In the genomic region with DNA sequence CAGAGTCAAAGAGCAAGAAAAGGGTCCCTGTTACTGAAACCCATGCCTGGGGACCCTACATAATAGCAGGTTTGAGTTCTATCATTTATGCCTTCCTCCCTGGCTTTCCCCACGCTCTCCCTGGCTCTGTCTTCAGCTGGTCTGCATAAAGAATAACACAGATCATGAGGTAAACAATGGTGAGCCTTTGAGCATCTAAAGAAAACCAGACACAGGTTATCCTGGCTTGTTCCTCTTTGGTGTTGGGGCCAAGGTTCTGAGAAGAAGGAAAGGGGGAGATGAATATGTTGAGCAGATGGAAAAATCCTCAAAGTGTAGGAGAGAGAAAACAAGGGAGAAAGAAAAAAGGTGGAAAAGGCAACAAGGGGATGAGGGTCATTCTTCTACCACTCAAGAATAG, we compare ENCODE assay signal across 19 cellular contexts.
"Had no signal": no experiment of that assay in that cellular context is flagged by ENCODE, and none has a peak within 500 bp of the region (broad histone marks: within the 10 kb centered on the region; RNA-seq: fewer than 3 reads in every experiment).

No MANE protein-coding gene starts in this region.

- DNase-seq: activated CD4-positive, alpha-beta T cell treated with anti-CD3 and anti-CD28 coated beads, Interleukin-2, amount 10 ng/mL, durations not matched to agents 24 days and 14 days; activated CD4-positive, CD25-positive, alpha-beta regulatory T cell; activated CD8-positive, alpha-beta T cell treated with anti-CD3 and anti-CD28 coated beads for 36 hours; activated naive CD4-positive, alpha-beta T cell; activated naive CD8-positive, alpha-beta T cell treated with anti-CD3 and anti-CD28 coated beads for 36 hours; activated T-cell treated with anti-CD3 and anti-CD28 coated beads, Interleukin-2, amount 50 U/mL, for 1 hour; amniotic stem cell; body of pancreas; left cardiac atrium; lower lobe of right lung; natural killer cell; SK-N-SH; stimulated activated CD4-positive, alpha-beta T cell treated with anti-CD3 and anti-CD28 coated beads, Interleukin-12 subunit alpha, Interleukin-12 subunit beta, amount 100 ng/mL, for 4 hours; stimulated activated CD4-positive, alpha-beta T cell treated with anti-CD3 and anti-CD28 coated beads, Interleukin-2, amount 100 ng/mL, for 24 hours; stimulated activated naive CD8-positive, alpha-beta T cell treated with anti-CD3 and anti-CD28 coated beads, Interleukin-15, Interleukin-2, amounts not matched to agents 100 U/mL and 50 U/mL, for 24 hours; testis; upper lobe of left lung had no signal

- H3K4me3 ChIP-seq: body of pancreas, lower lobe of right lung, testis, upper lobe of left lung had no signal

- H3K27ac ChIP-seq: body of pancreas, lower lobe of right lung, parathyroid adenoma, testis, upper lobe of left lung had no signal

- H3K9me3 Mint-ChIP-seq: activated CD4-positive, alpha-beta T cell treated with anti-CD3 and anti-CD28 coated beads, Interleukin-2, amount 10 ng/mL, durations not matched to agents 24 days and 14 days; activated CD8-positive, alpha-beta T cell treated with anti-CD3 and anti-CD28 coated beads for 36 hours had no signal

- H3K4me3 Mint-ChIP-seq: activated CD4-positive, alpha-beta T cell treated with anti-CD3 and anti-CD28 coated beads, Interleukin-2, amount 10 ng/mL, durations not matched to agents 24 days and 14 days; activated CD8-positive, alpha-beta T cell treated with anti-CD3 and anti-CD28 coated beads for 36 hours; activated naive CD8-positive, alpha-beta T cell treated with anti-CD3 and anti-CD28 coated beads for 36 hours; activated T-helper 17 cell treated with anti-CD3 and anti-CD28 coated beads, Interleukin-2, amount 50 U/mL, for 72 hours; natural killer cell had no signal

- H3K36me3 ChIP-seq: lower lobe of right lung, upper lobe of left lung had no signal

- H3K27me3 ChIP-seq: body of pancreas, testis, upper lobe of left lung had no signal

- H3K9me3 ChIP-seq: body of pancreas, lower lobe of right lung, SK-N-SH, testis, upper lobe of left lung had no signal

- H3K4me1 ChIP-seq: parathyroid adenoma had no signal

- H3K27ac Mint-ChIP-seq: activated CD4-positive, alpha-beta T cell treated with anti-CD3 and anti-CD28 coated beads, Interleukin-2, amount 10 ng/mL, durations not matched to agents 24 days and 14 days; activated CD8-positive, alpha-beta T cell treated with anti-CD3 and anti-CD28 coated beads for 36 hours; activated naive CD8-positive, alpha-beta T cell treated with anti-CD3 and anti-CD28 coated beads for 36 hours; activated T-helper 17 cell treated with anti-CD3 and anti-CD28 coated beads, Interleukin-2, amount 50 U/mL, for 72 hours; natural killer cell had no signal

- H3K36me3 Mint-ChIP-seq: activated naive CD8-positive, alpha-beta T cell treated with anti-CD3 and anti-CD28 coated beads for 36 hours; natural killer cell had no signal

- H3K9ac ChIP-seq: parathyroid adenoma, SK-N-SH had no signal

- H3K4me1 Mint-ChIP-seq: activated naive CD8-positive, alpha-beta T cell treated with anti-CD3 and anti-CD28 coated beads for 36 hours; activated T-helper 17 cell treated with anti-CD3 and anti-CD28 coated beads, Interleukin-2, amount 50 U/mL, for 72 hours; natural killer cell had no signal
